11 cellular contexts compared by ENCODE assay signal in genomic region chr7:30988346-30989005, GRCh38. TPM values are rescaled to one million over a fixed set of nuclear protein-coding genes. Genes with fewer than 3 reads are reported as not detected.
DNase-seq lines count a peak whose midpoint lies in the region; ATAC-seq and TF ChIP-seq lines count a peak whose summit lies in the region.
"Had no signal": no experiment of that assay in that cellular context is flagged by ENCODE, and none has a peak within 500 bp of the region (broad histone marks: within the 10 kb centered on the region; RNA-seq: fewer than 3 reads in every experiment).

No MANE protein-coding gene starts in this region.

- TF ChIP-seq CTCF in Peyer's patch (IDR thresholded peaks at IDR 0.05): no peak
- TF ChIP-seq CTCF in heart right ventricle (IDR thresholded peaks at IDR 0.05): no peak

- H3K36me3 ChIP-seq in Peyer's patch: no peaks in the 10 kb centered on the region
- no peaks in the 10 kb centered on the region for H3K36me3 ChIP-seq in heart right ventricle

- no peak for TF ChIP-seq POLR2A in Peyer's patch (IDR thresholded peaks at IDR 0.05)

- ATAC-seq in heart right ventricle: peak in 7 of 8 donors; percentile 12 to 58 (median 45)
- peak; percentile 61 for ATAC-seq in sciatic nerve
- no peak for ATAC-seq in HG03571 (IDR thresholded peaks at IDR 0.05; ENCODE audit: unreplicated experiment)

- WGBS in heart right ventricle, 2 donors: 49 to 52% methylated on average over 19 of the region's 19 CpGs

- H3K27me3 ChIP-seq in Peyer's patch (no peaks in the 10 kb centered on the region), heart right ventricle (peaks cover 0 to 18% (median 10%) of the 10 kb centered on the region in 7 donors)

- H3K4me1 ChIP-seq in Peyer's patch (peaks cover 0 to 25% (median 0%) of the 10 kb centered on the region in 4 donors), heart right ventricle (peaks cover 0 to 18% (median 10%) of the 10 kb centered on the region in 9 donors)

- DNase-seq in DMS79 (lab: John Stamatoyannopoulos, UW): peak; percentile 18
- DNase-seq in DMS79 treated with DMSO at 0.1 percent for 48 hours (lab: John Stamatoyannopoulos, UW): no peak
- peak in 2 of 3 donors; percentile 61 to 63 for DNase-seq in Peyer's patch
- DNase-seq in heart right ventricle: peak in 1 of 2 donors; percentile 56
- no peak for DNase-seq in sciatic nerve (ENCODE audit: low spot score)
- no peak for DNase-seq in NCI-H187 treated with DMSO at 0.1 percent for 48 hours (lab: John Stamatoyannopoulos, UW)
- DNase-seq in NCI-H187 (lab: John Stamatoyannopoulos, UW): no peak
- DNase-seq: activated T-cell treated with anti-CD3 and anti-CD28 coated beads, Interleukin-2, amount 50 U/mL, for 48 hours; naive B cell had no signal

- intact Hi-C loops in heart right ventricle (cut with DNase I): loop anchor here in 3 of 10 donors (2.0 to 10.0 kb wide), 3 partner anchors 66 to 656 kb away; partner anchors contain the start of gene ADCYAP1R1 (in 1 of the 3)
- intact Hi-C loops in sciatic nerve (cut with DNase I): no loop called here

- H3K27ac ChIP-seq in Peyer's patch (no peak overlapping the region), heart right ventricle (peak overlapping the region in 3 of 10 donors; percentile 7 to 55 (median 52))

- H3K9me3 ChIP-seq in Peyer's patch (no peaks in the 10 kb centered on the region), heart right ventricle (no peaks in the 10 kb centered on the region)

- H3K4me3 ChIP-seq in Peyer's patch (no peak overlapping the region), heart right ventricle (no peak overlapping the region)

RNA-seq across cellular contexts. Expression of gene GHRHR, which starts 24.7 kb away (rescaled TPM):
- total RNA-seq in Peyer's patch (not detected), heart right ventricle (not detected), sciatic nerve (1.2 TPM)
- not detected for polyA plus RNA-seq in heart right ventricle
- total RNA-seq: A172 had no signal

Comparison
In these comparisons a context has a peak if more than half of its experiments do, and no peak if none do; other contexts are left out.
1. DNase-seq: peak in DMS79 (single experiment) and Peyer's patch (2 of 3); none in DMS79 treated with DMSO at 0.1 percent for 48 hours (single experiment), sciatic nerve (single experiment), NCI-H187 treated with DMSO at 0.1 percent for 48 hours (single experiment) and NCI-H187 (0 of 2).